In the genomic region with DNA sequence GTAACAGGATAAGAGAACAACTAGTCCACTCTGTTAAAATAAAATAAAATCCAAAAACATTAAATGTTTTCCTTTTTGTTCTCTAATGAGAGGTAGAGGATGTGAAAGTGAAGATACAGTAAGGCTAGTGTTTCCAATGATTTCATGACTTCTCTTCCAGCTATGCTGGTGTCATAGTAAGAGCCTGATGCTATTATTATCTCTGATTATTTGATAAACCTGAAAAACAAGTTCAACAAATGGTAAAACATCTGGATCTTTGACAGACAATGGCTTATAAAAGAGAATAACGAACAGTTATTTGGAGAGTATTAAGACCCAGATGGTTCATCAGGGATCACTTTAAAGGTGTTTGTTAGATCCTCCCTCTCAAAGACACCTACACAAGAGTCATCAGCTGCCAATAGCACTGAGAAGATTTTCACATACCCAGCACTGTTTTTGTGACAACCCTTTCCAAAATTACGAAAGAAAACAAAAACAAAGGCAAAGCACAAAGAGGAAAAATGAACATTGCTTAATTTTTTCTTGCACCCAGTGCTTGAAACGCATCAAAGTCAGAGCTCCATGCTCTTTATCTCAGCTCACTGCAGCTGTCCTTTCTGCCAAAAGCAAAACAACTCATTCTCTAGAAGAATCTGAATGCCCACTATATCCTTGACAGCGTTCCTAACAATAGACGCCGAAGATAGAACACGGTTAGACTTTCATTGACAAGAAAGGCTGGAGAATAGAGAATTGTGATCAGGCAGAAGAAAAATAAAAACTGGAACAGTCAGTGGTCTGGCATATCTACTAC, we compare ENCODE assay signal across 16 cellular contexts.
DNase-seq lines count a peak whose midpoint lies in the region; ATAC-seq, FAIRE-seq and TF ChIP-seq lines count a peak whose summit lies in the region.
"Had no signal": no experiment of that assay in that cellular context is flagged by ENCODE, and none has a peak within 500 bp of the region (broad histone marks: within the 10 kb centered on the region; RNA-seq: fewer than 3 reads in every experiment).

No MANE protein-coding gene starts in this region.

- 32 to 38% (median 34%) methylated on average over 7 of the region's 7 CpGs for WGBS in heart left ventricle, 4 donors
- WGBS in mesenchymal stem cell, result 98% methylated on average over 6 of the region's 7 CpGs
- 6 to 9% methylated on average over 7 of the region's 7 CpGs for WGBS in aorta, 2 donors

- no peak for FAIRE-seq in urothelium cell line (lab: Jason Lieb, UNC)

- H3K27ac ChIP-seq in heart left ventricle (peak overlapping the region; percentile 3 to 78 (median 68)), mesenchymal stem cell (ENCODE audit: low read length, poor library complexity, severe bottlenecking) (peak overlapping the region; percentile 57), aorta (ENCODE audit: low read depth in 1 of 2, low read length in 2 of 2) (peak overlapping the region; percentile 2 to 57)
- H3K27ac ChIP-seq: upper lobe of left lung, VCaP had no signal

- intact Hi-C loops in heart left ventricle (cut with DNase I), result loop anchor here in 2 of 10 donors (10.0 kb wide), 2 partner anchors 161 to 171 kb away; a partner anchor contains a TSS
- intact Hi-C loops in Right ventricle myocardium superior (cut with DNase I), result loop anchor here (10.0 kb wide), 1 partner anchor 81 kb away; no protein-coding TSS in a partner anchor
- intact Hi-C loops in aorta (cut with DNase I), result loop anchor here in 1 of 2 donors (5.0 to 10.0 kb wide), 2 partner anchors 41 to 151 kb away; no protein-coding TSS in a partner anchor

- no peak overlapping the region for H4K91ac ChIP-seq in mesenchymal stem cell (ENCODE audit: low read length)

- H3K4me3 ChIP-seq in heart left ventricle, result peak overlapping the region in 5 of 12 donors; percentile 1 to 38 (median 33)
- H3K4me3 ChIP-seq in adipocyte (ENCODE audit: low read length), result peak overlapping the region; percentile 75
- H3K4me3 ChIP-seq in mesenchymal stem cell (ENCODE audit: insufficient read depth in 1 of 2, low read depth in 1 of 2, low read length in 2 of 2), result peak overlapping the region in 1 of 2 experiments; percentile 73
- H3K4me3 ChIP-seq in aorta (ENCODE audit: low read length in 2 of 2), result peak overlapping the region; percentile 8 to 41

- no peak overlapping the region for H3K4me2 ChIP-seq in mesenchymal stem cell (ENCODE audit: low read length, poor library complexity, severe bottlenecking)

- no peak overlapping the region for H3K4ac ChIP-seq in mesenchymal stem cell (ENCODE audit: low read depth in 1 of 2, low read length in 2 of 2)

- H3K14ac ChIP-seq in mesenchymal stem cell (ENCODE audit: low read length in 2 of 2), result no peak overlapping the region

- H3K9ac ChIP-seq in adipocyte (ENCODE audit: low read length) (peak overlapping the region; percentile 73), mesenchymal stem cell (ENCODE audit: low read length) (peak overlapping the region; percentile 83)

- no peak overlapping the region for H2BK12ac ChIP-seq in mesenchymal stem cell (ENCODE audit: low read length in 2 of 2)

- ATAC-seq in heart left ventricle, result no peak
- ATAC-seq in Right ventricle myocardium superior (ENCODE audit: poor library complexity), result no peak
- no peak for ATAC-seq in aorta (ENCODE audit: low FRiP score)
- ATAC-seq: left colon had no signal

- no peak for TF ChIP-seq POLR2A in heart left ventricle (IDR thresholded peaks at IDR 0.05)

- no peak overlapping the region for H2AFZ ChIP-seq in mesenchymal stem cell (ENCODE audit: low read depth, low read length)

- H3K27me3 ChIP-seq in heart left ventricle, result no peaks in the 10 kb centered on the region
- H3K27me3 ChIP-seq in adipocyte (replicated peaks; ENCODE audit: control insufficient read depth, insufficient read depth, low read length), result no peaks in the 10 kb centered on the region
- H3K27me3 ChIP-seq in mesenchymal stem cell (ENCODE audit: control insufficient read depth in 1 of 2, insufficient read depth in 1 of 2, low read length in 2 of 2), result no peaks in the 10 kb centered on the region
- H3K27me3 ChIP-seq in aorta (ENCODE audit: control insufficient read depth in 1 of 2, insufficient read depth in 2 of 2, low read length in 1 of 2), result no peaks in the 10 kb centered on the region
- H3K27me3 ChIP-seq: upper lobe of left lung had no signal

- peak overlapping the region; percentile 1 for H2BK5ac ChIP-seq in mesenchymal stem cell (ENCODE audit: low read depth, low read length, poor library complexity, severe bottlenecking)

- DNase-seq in heart left ventricle (no peak), Right ventricle myocardium superior (no peak), adipocyte (ENCODE audit: low read depth) (no peak), mesenchymal stem cell (no peak), aorta (no peak), urothelium cell line (ENCODE audit: low spot score) (no peak), NCI-H1092 treated with DMSO at 0.1 percent for 48 hours (lab: John Stamatoyannopoulos, UW) (no peak), foreskin melanocyte (no peak)
- DNase-seq: activated naive CD8-positive, alpha-beta T cell treated with anti-CD3 and anti-CD28 coated beads, Interleukin-2, amount 10 ng/mL, durations not matched to agents 7 days and 5 days; DND-41; H7; left colon; NCI-H1417 treated with DMSO at 0.1 percent for 48 hours; NCI-H69; upper lobe of left lung had no signal

- no peak overlapping the region for H2BK120ac ChIP-seq in mesenchymal stem cell (ENCODE audit: low read depth, low read length)

- H3K23ac ChIP-seq in mesenchymal stem cell (ENCODE audit: low read length in 2 of 2), result no peak overlapping the region

- H3K36me3 ChIP-seq in heart left ventricle (no peaks in the 10 kb centered on the region), adipocyte (ENCODE audit: control insufficient read depth, insufficient read depth, low read length, severe bottlenecking) (no peaks in the 10 kb centered on the region), mesenchymal stem cell (ENCODE audit: control insufficient read depth in 1 of 2, insufficient read depth in 2 of 2, low read depth in 1 of 2, low read length in 2 of 2) (no peaks in the 10 kb centered on the region), aorta (ENCODE audit: control insufficient read depth in 1 of 2, insufficient read depth in 2 of 2, low read length in 1 of 2) (no peaks in the 10 kb centered on the region)
- H3K36me3 ChIP-seq: upper lobe of left lung had no signal

- TF ChIP-seq CTCF in heart left ventricle (IDR thresholded peaks at IDR 0.05), result no peak

- H4K8ac ChIP-seq in mesenchymal stem cell (ENCODE audit: low read length), result no peak overlapping the region

- H3K79me1 ChIP-seq in mesenchymal stem cell (replicated peaks; ENCODE audit: low read length, poor library complexity, severe bottlenecking), result peaks cover 6% of the 10 kb centered on the region

- peak overlapping the region; percentile 94 for H2AK5ac ChIP-seq in mesenchymal stem cell (ENCODE audit: low read length, severe bottlenecking)

- H3K9me3 ChIP-seq in heart left ventricle (no peaks in the 10 kb centered on the region), adipocyte (ENCODE audit: control insufficient read depth, low read length) (no peaks in the 10 kb centered on the region), mesenchymal stem cell (ENCODE audit: control insufficient read depth, low read length) (no peaks in the 10 kb centered on the region), aorta (ENCODE audit: control insufficient read depth, low read length) (no peaks in the 10 kb centered on the region)
- H3K9me3 ChIP-seq: upper lobe of left lung had no signal

- peaks cover 3 to 94% (median 65%) of the 10 kb centered on the region in 12 donors for H3K4me1 ChIP-seq in heart left ventricle
- H3K4me1 ChIP-seq in adipocyte (ENCODE audit: control insufficient read depth, insufficient read depth, low read length), result peaks cover 52% of the 10 kb centered on the region
- peaks cover 4% of the 10 kb centered on the region for H3K4me1 ChIP-seq in mesenchymal stem cell (ENCODE audit: control insufficient read depth, insufficient read depth, low read depth, low read length)
- peaks cover 4 to 5% of the 10 kb centered on the region in 2 donors for H3K4me1 ChIP-seq in aorta (ENCODE audit: control insufficient read depth in 1 of 2, insufficient read depth in 2 of 2, low read length in 2 of 2)

- H2BK15ac ChIP-seq in mesenchymal stem cell (ENCODE audit: low read depth, poor library complexity, severe bottlenecking), result no peak overlapping the region

- H3K18ac ChIP-seq in mesenchymal stem cell (ENCODE audit: low read depth in 1 of 2, low read length in 2 of 2), result no peak overlapping the region
